ENCODE assay signal across 25 cellular contexts in genomic region chr6:107689881-107690545, GRCh38.
DNase-seq lines count a peak whose midpoint lies in the region; ATAC-seq, FAIRE-seq and TF ChIP-seq lines count a peak whose summit lies in the region.
"Had no signal": no experiment of that assay in that cellular context is flagged by ENCODE, and none has a peak within 500 bp of the region (broad histone marks: within the 10 kb centered on the region; RNA-seq: fewer than 3 reads in every experiment).

No MANE protein-coding gene starts in this region.

- H3K4me1 ChIP-seq in astrocyte (ENCODE audit: insufficient read depth, low read length), result peaks cover 9% of the 10 kb centered on the region

- H3K9me3 Mint-ChIP-seq in astrocyte (ENCODE audit: unreplicated experiment), result peaks cover 5% of the 10 kb centered on the region
- H3K9me3 Mint-ChIP-seq: central memory CD8-positive, alpha-beta T cell; naive thymus-derived CD8-positive, alpha-beta T cell had no signal

- no peaks in the 10 kb centered on the region for H3K9me3 ChIP-seq in AG04450 (ENCODE audit: control insufficient read depth, insufficient read depth, low read length)
- no peaks in the 10 kb centered on the region for H3K9me3 ChIP-seq in astrocyte (ENCODE audit: insufficient read depth, low read depth, low read length)
- H3K9me3 ChIP-seq: esophagus squamous epithelium, SJSA1 had no signal

- FAIRE-seq in astrocyte (lab: Jason Lieb, UNC), result no peak
- FAIRE-seq: TTC549 had no signal

- POLR2A ChIA-PET in AG04450 (lab: Yijun Ruan, JAX), result interaction anchor here (0.6 to 1.9 kb wide), 2 partner anchors 32 to 57 kb away, joined by 3 to 6 read pairs; no protein-coding TSS in a partner anchor

- H3K4me2 ChIP-seq in astrocyte (ENCODE audit: low read length), result peak overlapping the region; percentile 59

- no peaks in the 10 kb centered on the region for H4K20me1 ChIP-seq in astrocyte (ENCODE audit: insufficient read depth, low read length)

- CTCF ChIA-PET in AG04450 (lab: Charles Lee), result interaction anchor here (1.2 to 7.6 kb wide), 4 partner anchors 10 to 157 kb away, joined by 3 to 44 read pairs (median 8); no protein-coding TSS in a partner anchor

- H3K27ac ChIP-seq in AG04450 (ENCODE audit: low read depth, low read length), result peak overlapping the region; percentile 24
- H3K27ac ChIP-seq in astrocyte (ENCODE audit: low read depth, low read length), result no peak overlapping the region
- no peak overlapping the region for H3K27ac ChIP-seq in coronary artery
- H3K27ac ChIP-seq: esophagus squamous epithelium, SJSA1 had no signal

- no peaks in the 10 kb centered on the region for H3K36me3 Mint-ChIP-seq in astrocyte (ENCODE audit: low read depth, unreplicated experiment)

- no peaks in the 10 kb centered on the region for H3K27me3 ChIP-seq in AG04450 (ENCODE audit: control insufficient read depth, insufficient read depth, low read length)
- no peaks in the 10 kb centered on the region for H3K27me3 ChIP-seq in astrocyte (ENCODE audit: insufficient read depth, low read length)
- H3K27me3 ChIP-seq: SJSA1 had no signal

- no peak overlapping the region for H3K9ac ChIP-seq in astrocyte (ENCODE audit: low read length)

- peak overlapping the region; percentile 72 for H3K27ac Mint-ChIP-seq in astrocyte (ENCODE audit: unreplicated experiment)

- H3K4me1 Mint-ChIP-seq in astrocyte (ENCODE audit: low read depth, unreplicated experiment), result peaks cover 19% of the 10 kb centered on the region
- H3K4me1 Mint-ChIP-seq: central memory CD8-positive, alpha-beta T cell had no signal

- DNase-seq in AG04450 (ENCODE audit: low read depth, low spot score) (no peak), astrocyte (ENCODE audit: low read depth) (no peak), islet precursor cell (peak; percentile 28), retina (peak; percentile 30), coronary artery (ENCODE audit: low spot score) (no peak), SHP77 treated with DMSO at 0.1 percent for 48 hours (lab: John Stamatoyannopoulos, UW) (no peak)
- DNase-seq: activated CD4-positive, alpha-beta T cell treated with anti-CD3 and anti-CD28 coated beads for 1 hour; activated T-cell treated with anti-CD3 and anti-CD28 coated beads, Interleukin-2, amount 50 U/mL, for 1 hour; amniotic stem cell; CD4-positive, CD25-positive, alpha-beta regulatory T cell; effector CD8-positive, alpha-beta T cell; esophagus squamous epithelium; left colon; naive thymus-derived CD8-positive, alpha-beta T cell; NCI-H1105 treated with DMSO at 0.1 percent for 48 hours; NCI-H2081 treated with DMSO at 0.1 percent for 48 hours; NCI-H510A; NK-92 treated with Interleukin-12 subunit alpha and Interleukin-12 subunit beta, amount 100 ng/mL, for 24 hours; substantia nigra; T-helper 1 cell had no signal

- TF ChIP-seq CTCF in AG04450 (IDR thresholded peaks at IDR 0.05; ENCODE audit: low read depth, low read length), result no peak
- no peak for TF ChIP-seq CTCF in astrocyte (IDR thresholded peaks at IDR 0.05; ENCODE audit: insufficient read depth, low read depth, low read length)
- TF ChIP-seq CTCF in coronary artery (IDR thresholded peaks at IDR 0.05), result no peak

- ATAC-seq in GM21390 (IDR thresholded peaks at IDR 0.05; ENCODE audit: unreplicated experiment), result no peak
- no peak for ATAC-seq in GM19455 (IDR thresholded peaks at IDR 0.05; ENCODE audit: unreplicated experiment)
- ATAC-seq: left colon; naive thymus-derived CD8-positive, alpha-beta T cell had no signal

- H3K4me3 ChIP-seq in AG04450 (ENCODE audit: low read depth, low read length), result no peak overlapping the region
- H3K4me3 ChIP-seq in astrocyte (ENCODE audit: insufficient read depth, low read depth, low read length), result no peak overlapping the region
- H3K4me3 ChIP-seq in coronary artery, result no peak overlapping the region
- H3K4me3 ChIP-seq: esophagus squamous epithelium, SJSA1 had no signal

- peak overlapping the region; percentile 5 for H2AFZ ChIP-seq in astrocyte (ENCODE audit: low read depth, low read length)

- H3K36me3 ChIP-seq in astrocyte (ENCODE audit: insufficient read depth, low read length), result no peaks in the 10 kb centered on the region
- H3K36me3 ChIP-seq: esophagus squamous epithelium, SJSA1 had no signal

- peak overlapping the region; percentile 23 for H3K4me3 Mint-ChIP-seq in astrocyte (ENCODE audit: unreplicated experiment)
- H3K4me3 Mint-ChIP-seq: CD4-positive, CD25-positive, alpha-beta regulatory T cell; central memory CD8-positive, alpha-beta T cell; naive thymus-derived CD8-positive, alpha-beta T cell had no signal

- peaks cover 3% of the 10 kb centered on the region for H3K27me3 Mint-ChIP-seq in astrocyte (ENCODE audit: low read depth, unreplicated experiment)
- H3K27me3 Mint-ChIP-seq: central memory CD8-positive, alpha-beta T cell; naive thymus-derived CD8-positive, alpha-beta T cell had no signal

- H3K79me2 ChIP-seq in astrocyte (ENCODE audit: insufficient read depth, low read length), result no peaks in the 10 kb centered on the region

Comparison
In these comparisons a context has a peak if more than half of its experiments do, and no peak if none do; other contexts are left out.
1. DNase-seq: peak in islet precursor cell (single experiment) and retina (single experiment); none in AG04450 (single experiment), astrocyte (single experiment), coronary artery (single experiment) and SHP77 treated with DMSO at 0.1 percent for 48 hours (single experiment).